Comparison of ENCODE assay signal across 8 cellular contexts in the genomic region with DNA sequence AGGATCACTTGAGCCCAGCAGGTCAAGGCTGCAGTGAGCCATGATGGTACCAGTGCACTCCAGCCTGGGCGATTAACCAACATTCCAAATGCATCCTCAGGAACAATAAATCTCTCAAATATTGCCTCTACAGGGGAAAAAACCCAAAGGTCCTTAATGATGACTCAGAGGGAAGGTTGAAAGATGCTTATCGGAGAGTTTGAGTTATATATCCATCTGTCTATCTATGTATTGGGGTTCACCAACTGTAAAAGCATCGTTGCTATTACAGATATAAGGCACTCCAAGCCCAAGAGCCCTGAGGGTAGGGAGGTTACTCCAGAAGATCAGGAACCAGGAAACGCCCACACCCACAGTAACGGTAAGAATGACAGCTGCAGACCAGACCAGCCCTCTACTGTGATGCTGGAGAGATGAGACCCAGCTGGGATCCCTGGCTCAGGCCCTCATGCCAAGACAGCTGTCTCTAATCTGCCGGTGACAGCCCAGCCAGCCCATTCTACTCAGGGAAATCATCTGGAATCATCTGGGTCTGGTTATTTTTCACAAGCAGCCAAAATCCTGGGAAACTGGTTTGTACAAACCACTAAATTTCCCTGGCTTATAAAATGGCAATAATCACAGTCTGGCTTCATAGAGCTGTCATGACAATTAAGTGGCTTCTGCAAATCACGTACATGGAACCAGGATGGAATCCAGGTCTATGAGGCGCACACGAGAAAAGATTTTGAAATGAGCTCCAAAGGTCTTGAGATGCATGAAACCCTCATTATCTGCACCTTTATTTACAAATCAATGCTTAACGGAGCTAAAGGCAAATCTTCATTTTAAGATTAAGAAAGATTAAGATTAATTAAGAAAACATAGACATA. TPM values are rescaled to one million over a fixed set of nuclear protein-coding genes. Genes with fewer than 3 reads are reported as not detected.
DNase-seq lines count a peak whose midpoint lies in the region; ATAC-seq, FAIRE-seq and TF ChIP-seq lines count a peak whose summit lies in the region.

No MANE protein-coding gene starts in this region.

- H3K9me3 ChIP-seq in DOHH2 (ENCODE audit: control insufficient read depth, insufficient read depth, low read length) = 0 out of 2 replicates have a peak, but pooled peaks cover 3% of the 10 kb centered on the region

- peak overlapping the region; percentile 37; the same call in 1 of the 2 replicates for H3K4me2 ChIP-seq in DOHH2 (ENCODE audit: low read length)

- H3K27me3 ChIP-seq in DOHH2 (ENCODE audit: control insufficient read depth, low read length) = no peaks in the 10 kb centered on the region

- FAIRE-seq in colon (lab: Jason Lieb, UNC) (peak; percentile 49), RCC 7860 (lab: Jason Lieb, UNC) (no peak)

- H3K79me2 ChIP-seq in DOHH2 (ENCODE audit: control insufficient read depth, low read length) = no peaks in the 10 kb centered on the region

- H3K4me3 Mint-ChIP-seq in naive thymus-derived CD8-positive, alpha-beta T cell = peak overlapping the region in 9 of 10 donors; percentile 19 to 66 (median 56)

- no peaks in the 10 kb centered on the region for H3K9me2 ChIP-seq in DOHH2 (replicated peaks; ENCODE audit: control insufficient read depth, low read length)

- peak; percentile 8 to 33 for ATAC-seq in naive thymus-derived CD8-positive, alpha-beta T cell
- no peak for ATAC-seq in GM21825 (IDR thresholded peaks at IDR 0.05; ENCODE audit: unreplicated experiment)

- no peak overlapping the region for H3K27ac ChIP-seq in DOHH2 (ENCODE audit: low read depth, low read length)

- no peaks in the 10 kb centered on the region for H3K36me3 ChIP-seq in DOHH2 (ENCODE audit: control insufficient read depth, low read length)

- TF ChIP-seq CTCF in DOHH2 (IDR thresholded peaks at IDR 0.05; ENCODE audit: low read depth, low read length, poor library complexity, severe bottlenecking) = no peak

- H3K4me1 ChIP-seq in DOHH2 (ENCODE audit: control insufficient read depth, low read length) = peaks cover 11% of the 10 kb centered on the region

- H3K4me3 ChIP-seq in DOHH2 (ENCODE audit: low read length) = peak overlapping the region; percentile 24; the same call in 1 of the 2 replicates

- H3K4me1 Mint-ChIP-seq in naive thymus-derived CD8-positive, alpha-beta T cell = peaks cover 18 to 63% (median 52%) of the 10 kb centered on the region in 4 donors

- DNase-seq in NCI-H69 (lab: John Stamatoyannopoulos, UW) (peak; percentile 78), UCSD-AML1 (lab: John Stamatoyannopoulos, UW; ENCODE audit: unreplicated experiment) (no peak), RCC 7860 (ENCODE audit: low spot score) (no peak), medulla oblongata (ENCODE audit: extremely low spot score) (no peak)
- no peak for DNase-seq in naive thymus-derived CD8-positive, alpha-beta T cell

- H3F3A ChIP-seq in DOHH2 (ENCODE audit: control insufficient read depth, insufficient read depth) = no peaks in the 10 kb centered on the region

- H3K27ac Mint-ChIP-seq in naive thymus-derived CD8-positive, alpha-beta T cell = peak overlapping the region; percentile 74 to 98 (median 94)

- no peaks in the 10 kb centered on the region for H4K20me1 ChIP-seq in DOHH2 (ENCODE audit: control insufficient read depth, insufficient read depth, low read depth, low read length)

- POLR2A ChIA-PET in naive thymus-derived CD8-positive, alpha-beta T cell (lab: Charles Lee) = interaction anchor here (0.8 to 4.4 kb wide), 14 partner anchors 8 to 158 kb away, joined by 3 to 51 read pairs (median 4); partner anchors contain the start of genes IRGQ, LYPD3, PHLDB3 and ZNF575

- H3K27me3 Mint-ChIP-seq in naive thymus-derived CD8-positive, alpha-beta T cell = no peaks in the 10 kb centered on the region

- H3K9me3 Mint-ChIP-seq in naive thymus-derived CD8-positive, alpha-beta T cell = peaks cover 0 to 9% (median 0%) of the 10 kb centered on the region in 9 donors

- H3K36me3 Mint-ChIP-seq in naive thymus-derived CD8-positive, alpha-beta T cell = no peaks in the 10 kb centered on the region

RNA-seq across cellular contexts. Expression of gene TEX101, which starts 23.8 kb away (rescaled TPM):
- not detected for total RNA-seq in naive thymus-derived CD8-positive, alpha-beta T cell
- not detected for polyA plus RNA-seq in naive thymus-derived CD8-positive, alpha-beta T cell

RNA-seq across cellular contexts. Expression of gene LYPD3, which starts 26.9 kb away (rescaled TPM):
- total RNA-seq in naive thymus-derived CD8-positive, alpha-beta T cell = 1 to 10 TPM; 5.4 to 6.1 TPM
- 1 to 10 TPM; 6.2 to 9.3 (median 8.3) TPM for polyA plus RNA-seq in naive thymus-derived CD8-positive, alpha-beta T cell
